Comparison of ENCODE assay signal across 28 cellular contexts in genomic region chr10:46236537-46236887, GRCh38. TPM values are rescaled to one million over a fixed set of nuclear protein-coding genes. Genes with fewer than 3 reads are reported as not detected.
DNase-seq lines count a peak whose midpoint lies in the region; ATAC-seq and TF ChIP-seq lines count a peak whose summit lies in the region.
"Had no signal": no experiment of that assay in that cellular context is flagged by ENCODE, and none has a peak within 500 bp of the region (broad histone marks: within the 10 kb centered on the region; RNA-seq: fewer than 3 reads in every experiment).

No MANE protein-coding gene starts in this region.

- no peak overlapping the region for H3K27ac Mint-ChIP-seq in activated CD8-positive, alpha-beta memory T cell treated with anti-CD3 and anti-CD28 coated beads, Interleukin-2, amount 10 ng/mL, durations not matched to agents 7 days and 5 days
- peak overlapping the region; percentile 88 for H3K27ac Mint-ChIP-seq in CD8-positive, alpha-beta T cell
- peak overlapping the region; percentile 65 for H3K27ac Mint-ChIP-seq in neural crest cell (ENCODE audit: unreplicated experiment)
- H3K27ac Mint-ChIP-seq: T-helper 1 cell treated with Interleukin-12 subunit alpha and Interleukin-12 subunit beta and Interleukin-4 antibody, amounts not matched to agents 30 μg/mL and 1 μg/mL, for 36 hours had no signal

- no peaks in the 10 kb centered on the region for H3K27me3 Mint-ChIP-seq in activated CD8-positive, alpha-beta memory T cell treated with anti-CD3 and anti-CD28 coated beads, Interleukin-2, amount 10 ng/mL, durations not matched to agents 7 days and 5 days
- H3K27me3 Mint-ChIP-seq in CD8-positive, alpha-beta T cell (ENCODE audit: low read depth): no peaks in the 10 kb centered on the region
- no peaks in the 10 kb centered on the region for H3K27me3 Mint-ChIP-seq in neural crest cell (ENCODE audit: low read depth)

- H3K27ac ChIP-seq in CD8-positive, alpha-beta T cell (ENCODE audit: low read depth, low read length): no peak overlapping the region
- no peak overlapping the region for H3K27ac ChIP-seq in coronary artery
- no peak overlapping the region for H3K27ac ChIP-seq in foreskin keratinocyte
- H3K27ac ChIP-seq: dorsolateral prefrontal cortex, lower lobe of right lung, RWPE1 had no signal

- H3K27me3 ChIP-seq in CD8-positive, alpha-beta T cell (ENCODE audit: insufficient read depth, low read length): no peaks in the 10 kb centered on the region
- no peaks in the 10 kb centered on the region for H3K27me3 ChIP-seq in foreskin keratinocyte

- peaks cover 21% of the 10 kb centered on the region for H3K4me1 Mint-ChIP-seq in activated CD8-positive, alpha-beta memory T cell treated with anti-CD3 and anti-CD28 coated beads, Interleukin-2, amount 10 ng/mL, durations not matched to agents 7 days and 5 days
- peaks cover 37% of the 10 kb centered on the region for H3K4me1 Mint-ChIP-seq in CD8-positive, alpha-beta T cell (ENCODE audit: low read depth)
- H3K4me1 Mint-ChIP-seq in neural crest cell: peaks cover 15% of the 10 kb centered on the region

- ATAC-seq in activated CD8-positive, alpha-beta memory T cell treated with anti-CD3 and anti-CD28 coated beads, Interleukin-2, amount 10 ng/mL, durations not matched to agents 7 days and 5 days: no peak
- no peak for ATAC-seq in CD8-positive, alpha-beta T cell
- no peak for ATAC-seq in foreskin keratinocyte
- ATAC-seq in GM18858 (IDR thresholded peaks at IDR 0.05; ENCODE audit: unreplicated experiment): no peak
- ATAC-seq: sciatic nerve had no signal

- H3K4me3 ChIP-seq in CD8-positive, alpha-beta T cell (ENCODE audit: low read depth, low read length): no peak overlapping the region
- H3K4me3 ChIP-seq in coronary artery: no peak overlapping the region
- H3K4me3 ChIP-seq: dorsolateral prefrontal cortex, lower lobe of right lung had no signal

- no peak for TF ChIP-seq CTCF in CD8-positive, alpha-beta T cell (IDR thresholded peaks at IDR 0.05)
- TF ChIP-seq CTCF in coronary artery (IDR thresholded peaks at IDR 0.05) (no peak), neural crest cell (conservative IDR thresholded peaks at IDR 0.05) (no peak), foreskin keratinocyte (conservative IDR thresholded peaks at IDR 0.05) (no peak)

- no peaks in the 10 kb centered on the region for H3K9me3 ChIP-seq in CD8-positive, alpha-beta T cell (ENCODE audit: low read length)
- H3K9me3 ChIP-seq: lower lobe of right lung had no signal

- peaks cover 7% of the 10 kb centered on the region for H3K4me1 ChIP-seq in CD8-positive, alpha-beta T cell (ENCODE audit: insufficient read depth, low read length)
- H3K4me1 ChIP-seq in foreskin keratinocyte: peaks cover 10% of the 10 kb centered on the region
- H3K4me1 ChIP-seq: lower lobe of right lung had no signal

- H3K4me3 Mint-ChIP-seq in activated CD8-positive, alpha-beta memory T cell treated with anti-CD3 and anti-CD28 coated beads, Interleukin-2, amount 10 ng/mL, durations not matched to agents 7 days and 5 days: no peak overlapping the region
- no peak overlapping the region for H3K4me3 Mint-ChIP-seq in CD8-positive, alpha-beta T cell
- no peak overlapping the region for H3K4me3 Mint-ChIP-seq in neural crest cell
- H3K4me3 Mint-ChIP-seq: T-helper 1 cell treated with Interleukin-12 subunit alpha and Interleukin-12 subunit beta and Interleukin-4 antibody, amounts not matched to agents 30 μg/mL and 1 μg/mL, for 36 hours had no signal

- peaks cover 20% of the 10 kb centered on the region for H3K36me3 Mint-ChIP-seq in activated CD8-positive, alpha-beta memory T cell treated with anti-CD3 and anti-CD28 coated beads, Interleukin-2, amount 10 ng/mL, durations not matched to agents 7 days and 5 days
- H3K36me3 Mint-ChIP-seq in CD8-positive, alpha-beta T cell: peaks cover 86% of the 10 kb centered on the region
- no peaks in the 10 kb centered on the region for H3K36me3 Mint-ChIP-seq in neural crest cell (ENCODE audit: low read depth)

- intact Hi-C loops in CD8-positive, alpha-beta T cell (cut with DNase I, micrococcal nuclease): no loop called here

- DNase-seq in activated CD8-positive, alpha-beta memory T cell treated with anti-CD3 and anti-CD28 coated beads, Interleukin-2, amount 10 ng/mL, durations not matched to agents 7 days and 5 days: peak; percentile 34
- no peak for DNase-seq in activated CD8-positive, alpha-beta memory T cell treated with anti-CD3 and anti-CD28 coated beads for 24 hours
- DNase-seq in CD8-positive, alpha-beta T cell: peak in 2 of 7 experiments; percentile 5 to 27
- peak; percentile 19 for DNase-seq in coronary artery (ENCODE audit: low spot score)
- DNase-seq in neural crest cell (ENCODE audit: low read depth, low spot score): no peak
- DNase-seq in foreskin keratinocyte: no peak
- no peak for DNase-seq in GF-D8 (lab: John Stamatoyannopoulos, UW)
- DNase-seq: 8988T; activated CD4-positive, CD25-positive, alpha-beta regulatory T cell treated with anti-CD3 and anti-CD28 coated beads, Interleukin-2, amount 50 U/mL, for 72 hours; activated naive CD4-positive, alpha-beta T cell treated with anti-CD3 and anti-CD28 coated beads, Interleukin-2, amount 50 U/mL, for 16 hours; DMS 273 treated with DMSO at 0.1 percent for 48 hours; kidney; lower lobe of right lung; MV-4-11; NCI-H146; NCI-H446; NCI-H774; stimulated activated naive CD4-positive, alpha-beta T cell treated with Interleukin-2 at 50 U/mL for 16 hours had no signal

- CTCF ChIA-PET in activated CD8-positive, alpha-beta memory T cell treated with anti-CD3 and anti-CD28 coated beads, Interleukin-2, amount 10 ng/mL, durations not matched to agents 7 days and 5 days (lab: Charles Lee): no interaction called here
- CTCF ChIA-PET in CD8-positive, alpha-beta T cell (lab: Charles Lee): no interaction called here

- no peaks in the 10 kb centered on the region for H3K36me3 ChIP-seq in CD8-positive, alpha-beta T cell (ENCODE audit: insufficient read depth, low read length)
- H3K36me3 ChIP-seq: lower lobe of right lung had no signal

- no peaks in the 10 kb centered on the region for H3K9me3 Mint-ChIP-seq in activated CD8-positive, alpha-beta memory T cell treated with anti-CD3 and anti-CD28 coated beads, Interleukin-2, amount 10 ng/mL, durations not matched to agents 7 days and 5 days (ENCODE audit: low read depth)
- no peaks in the 10 kb centered on the region for H3K9me3 Mint-ChIP-seq in CD8-positive, alpha-beta T cell
- H3K9me3 Mint-ChIP-seq in neural crest cell: peaks cover 4% of the 10 kb centered on the region

- POLR2A ChIA-PET in CD8-positive, alpha-beta T cell (lab: Charles Lee): no interaction called here

RNA-seq across cellular contexts. Expression of gene ANTXRL, which starts 50.3 kb away (rescaled TPM):
- not detected for total RNA-seq in activated CD8-positive, alpha-beta memory T cell treated with anti-CD3 and anti-CD28 coated beads, Interleukin-2, amount 10 ng/mL, durations not matched to agents 7 days and 5 days
- not detected for total RNA-seq in CD8-positive, alpha-beta T cell
- not detected in 2 replicates for total RNA-seq in neural crest cell
- not detected in 2 replicates for total RNA-seq in foreskin keratinocyte
- polyA plus RNA-seq in foreskin keratinocyte: not detected in 2 replicates
- total RNA-seq: activated CD8-positive, alpha-beta memory T cell treated with anti-CD3 and anti-CD28 coated beads for 36 hours; LHCN-M2; lower lobe of right lung; mononuclear cell; sciatic nerve; SK-MEL-5 had no signal
- polyA plus RNA-seq: neural cell had no signal

Comparison
In these comparisons a context has a peak if more than half of its experiments do, and no peak if none do; other contexts are left out.
1. DNase-seq: peak in activated CD8-positive, alpha-beta memory T cell treated with anti-CD3 and anti-CD28 coated beads, Interleukin-2, amount 10 ng/mL, durations not matched to agents 7 days and 5 days (single experiment) and coronary artery (single experiment); none in activated CD8-positive, alpha-beta memory T cell treated with anti-CD3 and anti-CD28 coated beads for 24 hours (single experiment), neural crest cell (single experiment), foreskin keratinocyte (0 of 2) and GF-D8 (single experiment).